In the genomic region with DNA sequence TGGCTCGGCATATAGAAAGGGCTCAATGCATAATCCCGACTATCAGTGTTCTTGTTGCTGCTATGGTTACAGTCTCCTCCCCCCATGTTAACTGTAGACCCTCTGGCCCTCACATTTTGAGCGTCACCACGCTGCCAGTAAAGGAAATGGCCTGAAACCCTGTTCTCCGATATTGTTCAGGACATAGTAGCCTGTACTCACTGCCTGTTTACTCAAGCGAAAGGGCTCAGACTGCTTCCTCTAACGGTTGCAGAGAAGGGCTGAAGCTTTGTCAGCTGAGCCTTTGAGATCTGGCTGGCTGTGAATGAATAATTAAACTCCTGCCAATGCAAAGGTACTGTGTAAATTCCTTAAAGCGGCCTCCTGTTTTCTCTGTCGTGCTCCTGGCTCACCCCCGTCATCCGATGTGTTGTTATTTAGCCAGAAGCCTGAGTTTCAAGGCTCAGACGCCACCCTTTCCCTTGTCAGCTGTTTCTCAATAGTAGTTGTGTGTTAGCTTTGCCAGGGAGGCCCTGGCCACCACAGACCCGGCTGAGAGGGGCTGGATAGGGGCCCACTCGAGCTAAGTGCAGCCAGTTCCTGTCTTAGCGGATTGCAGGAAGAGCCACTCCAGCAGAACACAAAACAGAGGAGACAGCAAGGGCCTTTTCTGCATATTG, we compare ENCODE assay signal across 9 cellular contexts. TPM values are rescaled to one million over a fixed set of nuclear protein-coding genes. Genes with fewer than 3 reads are reported as not detected.
DNase-seq lines count a peak whose midpoint lies in the region; ATAC-seq, FAIRE-seq and TF ChIP-seq lines count a peak whose summit lies in the region.
"Had no signal": no experiment of that assay in that cellular context is flagged by ENCODE, and none has a peak within 500 bp of the region (broad histone marks: within the 10 kb centered on the region; RNA-seq: fewer than 3 reads in every experiment).

No MANE protein-coding gene starts in this region.

- H3K36me3 Mint-ChIP-seq in mesothelial cell of epicardium, result no peaks in the 10 kb centered on the region

- peak; percentile 74 for ATAC-seq in GM21786 (IDR thresholded peaks at IDR 0.05; ENCODE audit: unreplicated experiment)
- no peak for ATAC-seq in GM21381 (IDR thresholded peaks at IDR 0.05; ENCODE audit: unreplicated experiment)
- ATAC-seq in GM18519 (IDR thresholded peaks at IDR 0.05; ENCODE audit: low FRiP score, unreplicated experiment), result no peak

- no peak overlapping the region for H3K4me3 Mint-ChIP-seq in mesothelial cell of epicardium

- H3K4me3 ChIP-seq in duodenal mucosa (ENCODE audit: low read depth in 1 of 2, low read length in 2 of 2), result peak overlapping the region in 1 of 2 donors; percentile 34

- H3K4me1 ChIP-seq in duodenal mucosa (ENCODE audit: control insufficient read depth in 1 of 2, insufficient read depth in 2 of 2, low read length in 2 of 2), result peaks cover 11 to 17% of the 10 kb centered on the region in 2 donors

- H3K9me3 Mint-ChIP-seq in mesothelial cell of epicardium, result peaks cover under 1% of the 10 kb centered on the region

- peak overlapping the region; percentile 45 for H3K27ac ChIP-seq in duodenal mucosa (ENCODE audit: low read depth, low read length)

- no peak for TF ChIP-seq CTCF in mesothelial cell of epicardium (IDR thresholded peaks at IDR 0.05; ENCODE audit: unreplicated experiment)

- no peaks in the 10 kb centered on the region for H3K9me3 ChIP-seq in duodenal mucosa (ENCODE audit: control insufficient read depth in 1 of 2, low read length in 2 of 2)

- no peak overlapping the region for H3K9ac ChIP-seq in duodenal mucosa (ENCODE audit: low read depth in 1 of 2, low read length in 2 of 2)

- FAIRE-seq in GM19239 (lab: Jason Lieb, UNC), result no peak
- FAIRE-seq: colon had no signal

- H3K27me3 ChIP-seq in duodenal mucosa (ENCODE audit: control insufficient read depth in 1 of 2, insufficient read depth in 2 of 2, low read length in 2 of 2), result no peaks in the 10 kb centered on the region

- peaks cover 12% of the 10 kb centered on the region for H3K4me1 Mint-ChIP-seq in mesothelial cell of epicardium

- DNase-seq in NCI-H345 (lab: John Stamatoyannopoulos, UW) (peak; percentile 77), mesothelial cell of epicardium (ENCODE audit: low spot score in 2 of 2, unreplicated experiment in 2 of 2) (no peak), ureter (ENCODE audit: low spot score) (peak; percentile 53), GM19239 (ENCODE audit: insufficient read length, low spot score) (no peak)

- H3K27me3 Mint-ChIP-seq in mesothelial cell of epicardium (ENCODE audit: low read depth), result peaks cover 4% of the 10 kb centered on the region

- no peaks in the 10 kb centered on the region for H3K36me3 ChIP-seq in duodenal mucosa (ENCODE audit: control insufficient read depth in 1 of 2, insufficient read depth in 2 of 2, low read length in 2 of 2)

- peak overlapping the region; percentile 81 for H3K27ac Mint-ChIP-seq in mesothelial cell of epicardium

RNA-seq across cellular contexts. Expression of gene RALGAPA2, which starts 31.2 kb away (rescaled TPM):
- total RNA-seq in mesothelial cell of epicardium (26.8 to 27.8 TPM (median 27.5 TPM) in 3 replicates), ureter (107 TPM)

Comparison
In these comparisons a context has a peak if more than half of its experiments do, and no peak if none do; other contexts are left out.
1. DNase-seq: peak in NCI-H345 (single experiment) and ureter (single experiment); none in mesothelial cell of epicardium (0 of 2) and GM19239 (single experiment).